ENCODE assay signal across 9 cellular contexts in the genomic region with DNA sequence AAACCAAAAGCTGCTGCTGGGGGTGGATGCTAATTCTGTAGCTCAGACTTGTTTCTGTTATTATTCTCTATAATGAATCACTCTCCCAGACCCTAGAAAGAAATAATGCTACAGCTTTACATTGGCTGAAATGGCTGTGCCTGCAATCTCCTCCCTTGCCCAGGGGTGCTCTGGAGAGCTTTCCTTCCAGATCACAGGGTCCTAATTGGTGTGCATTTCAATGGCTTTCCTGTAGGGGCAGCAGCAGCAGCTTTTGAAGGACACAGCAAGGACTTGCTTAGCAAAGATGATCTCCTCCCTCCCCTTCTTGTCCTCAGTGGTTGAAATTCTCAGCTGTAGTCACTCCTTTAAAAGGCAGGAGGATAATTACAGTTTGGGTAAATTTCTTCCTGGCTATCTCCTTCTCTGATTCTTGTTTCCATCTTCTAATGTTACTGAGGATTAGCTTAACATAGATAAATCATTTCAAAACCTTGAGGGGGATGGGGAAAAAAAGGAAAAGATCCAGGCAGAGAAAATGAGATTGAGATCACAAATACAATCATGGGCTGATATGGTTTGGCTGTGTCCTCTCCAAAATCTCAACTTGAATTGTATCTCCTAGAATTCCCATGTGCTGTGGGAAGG.
DNase-seq lines count a peak whose midpoint lies in the region; ATAC-seq and TF ChIP-seq lines count a peak whose summit lies in the region.
"Had no signal": no experiment of that assay in that cellular context is flagged by ENCODE, and none has a peak within 500 bp of the region (broad histone marks: within the 10 kb centered on the region; RNA-seq: fewer than 3 reads in every experiment).

No MANE protein-coding gene starts in this region.

- in situ Hi-C loops in mammary epithelial cell (cut with MboI; ENCODE audit: low sequenced_read_pairs in 2 of 2) = no loop called here

- H4K20me1 ChIP-seq in mammary epithelial cell (ENCODE audit: insufficient read depth, low read length) = no peaks in the 10 kb centered on the region

- no peaks in the 10 kb centered on the region for H3K79me2 ChIP-seq in mammary epithelial cell (ENCODE audit: insufficient read depth, low read length)

- H3K27me3 Mint-ChIP-seq in nephron (ENCODE audit: low read depth) = peaks cover 7% of the 10 kb centered on the region
- H3K27me3 Mint-ChIP-seq in activated CD4-positive, alpha-beta memory T cell treated with anti-CD3 and anti-CD28 coated beads for 36 hours = peaks cover 2% of the 10 kb centered on the region

- H2AFZ ChIP-seq in mammary epithelial cell (ENCODE audit: low read depth, low read length) = no peak overlapping the region

- H3K4me2 ChIP-seq in mammary epithelial cell (ENCODE audit: insufficient read depth, low read depth, low read length) = no peak overlapping the region

- dilution Hi-C loops in mammary epithelial cell (cut with HindIII; ENCODE audit: low sequenced_read_pairs) = no loop called here

- TF ChIP-seq CTCF in mammary epithelial cell (conservative IDR thresholded peaks at IDR 0.05 in 1 of 2, IDR thresholded peaks at IDR 0.05 in 1 of 2; ENCODE audit: extremely low read depth in 1 of 2, insufficient read depth in 1 of 2, low read depth in 1 of 2, low read length in 2 of 2) = peak; percentile 60 to 82
- TF ChIP-seq CTCF in nephron (IDR thresholded peaks at IDR 0.05; ENCODE audit: unreplicated experiment in 3 of 3) = peak; percentile 60 to 67 (median 63)

- no peaks in the 10 kb centered on the region for H3K36me3 ChIP-seq in mammary epithelial cell (ENCODE audit: insufficient read depth, low read length)

- BruUV-seq in mammary epithelial cell (replicated peaks; lab: Mats Ljungman, UMichigan) = no TSS peak

- no peaks in the 10 kb centered on the region for H3K36me3 Mint-ChIP-seq in nephron (ENCODE audit: low read depth)
- no peaks in the 10 kb centered on the region for H3K36me3 Mint-ChIP-seq in activated CD4-positive, alpha-beta memory T cell treated with anti-CD3 and anti-CD28 coated beads for 36 hours

- no peaks in the 10 kb centered on the region for H3K27me3 ChIP-seq in mammary epithelial cell (ENCODE audit: insufficient read depth, low read length)

- peaks cover 7% of the 10 kb centered on the region for H3K4me1 Mint-ChIP-seq in nephron
- H3K4me1 Mint-ChIP-seq in activated CD4-positive, alpha-beta memory T cell treated with anti-CD3 and anti-CD28 coated beads for 36 hours (ENCODE audit: low read depth) = no peaks in the 10 kb centered on the region

- peak; percentile 96 for ATAC-seq in GM19023 (IDR thresholded peaks at IDR 0.05; ENCODE audit: unreplicated experiment)
- ATAC-seq in HG03039 (IDR thresholded peaks at IDR 0.05; ENCODE audit: unreplicated experiment) = peak; percentile 93

- H3K27ac Mint-ChIP-seq in nephron = no peak overlapping the region
- no peak overlapping the region for H3K27ac Mint-ChIP-seq in activated CD4-positive, alpha-beta memory T cell treated with anti-CD3 and anti-CD28 coated beads for 36 hours

- peaks cover 26% of the 10 kb centered on the region for H3K4me1 ChIP-seq in mammary epithelial cell (ENCODE audit: insufficient read depth, low read length)

- H3K4me3 ChIP-seq in mammary epithelial cell (replicated peaks in 1 of 3; ENCODE audit: insufficient read depth in 1 of 3, low read depth in 2 of 3, low read length in 3 of 3) = no peak overlapping the region
- H3K4me3 ChIP-seq: skin epidermis had no signal

- DNase-seq in DMS53 treated with DMSO at 0.1 percent for 48 hours (lab: John Stamatoyannopoulos, UW; ENCODE audit: unreplicated experiment) (peak; percentile 55), NCI-H510A (lab: John Stamatoyannopoulos, UW) (peak; percentile 3), mammary epithelial cell (peak; percentile 46), NCI-H2196 treated with DMSO at 0.1 percent for 48 hours (lab: John Stamatoyannopoulos, UW; ENCODE audit: unreplicated experiment) (no peak)
- DNase-seq in activated CD4-positive, alpha-beta memory T cell treated with anti-CD3 and anti-CD28 coated beads for 36 hours = no peak

- no peak overlapping the region for H3K9ac ChIP-seq in mammary epithelial cell (ENCODE audit: insufficient read depth, low read length)

- no peak overlapping the region for H3K27ac ChIP-seq in mammary epithelial cell (ENCODE audit: insufficient read depth, low read depth, low read length)
- H3K27ac ChIP-seq: skin epidermis had no signal

- no peak overlapping the region for H3K4me3 Mint-ChIP-seq in nephron
- no peak overlapping the region for H3K4me3 Mint-ChIP-seq in activated CD4-positive, alpha-beta memory T cell treated with anti-CD3 and anti-CD28 coated beads for 36 hours

- H3K9me3 ChIP-seq in mammary epithelial cell (replicated peaks; ENCODE audit: insufficient read depth, low read length) = no peaks in the 10 kb centered on the region

- no peaks in the 10 kb centered on the region for H3K9me3 Mint-ChIP-seq in nephron
- H3K9me3 Mint-ChIP-seq in activated CD4-positive, alpha-beta memory T cell treated with anti-CD3 and anti-CD28 coated beads for 36 hours = no peaks in the 10 kb centered on the region

- CTCF ChIA-PET in mammary epithelial cell (lab: Charles Lee; ENCODE audit: low non-redundant PET) = interaction anchor here (0.6 kb wide), 2 partner anchors 86 to 88 kb away, joined by 3 read pairs; no protein-coding TSS in a partner anchor
- CTCF ChIA-PET in activated CD4-positive, alpha-beta memory T cell treated with anti-CD3 and anti-CD28 coated beads for 36 hours (lab: Charles Lee) = interaction anchor here (1.2 kb wide), 1 partner anchor 11 kb away, joined by 3 read pairs; no protein-coding TSS in a partner anchor

- intact Hi-C loops in mammary epithelial cell (cut with micrococcal nuclease) = loop anchor here (1.0 to 10.0 kb wide), 2 partner anchors 111 to 239 kb away; no protein-coding TSS in a partner anchor
- intact Hi-C loops in activated CD4-positive, alpha-beta memory T cell treated with anti-CD3 and anti-CD28 coated beads for 36 hours (cut with micrococcal nuclease) = no loop called here

- POLR2A ChIA-PET in activated CD4-positive, alpha-beta memory T cell treated with anti-CD3 and anti-CD28 coated beads for 36 hours (lab: Charles Lee) = no interaction called here

Comparison
In these comparisons a context has a peak if more than half of its experiments do, and no peak if none do; other contexts are left out.
1. DNase-seq: peak in DMS53 treated with DMSO at 0.1 percent for 48 hours (single experiment), NCI-H510A (single experiment) and mammary epithelial cell (single experiment); none in NCI-H2196 treated with DMSO at 0.1 percent for 48 hours (single experiment) and activated CD4-positive, alpha-beta memory T cell treated with anti-CD3 and anti-CD28 coated beads for 36 hours (single experiment).